Comparison of ENCODE assay signal across 17 cellular contexts in genomic region chr10:95459446-95459845, GRCh38.
A peak's percentile ranks its signal among the peaks of the same experiment; 100 is the strongest.
DNase-seq lines count a peak whose midpoint lies in the region; ATAC-seq and TF ChIP-seq lines count a peak whose summit lies in the region.
"Had no signal": no experiment of that assay in that cellular context is flagged by ENCODE, and none has a peak within 500 bp of the region (broad histone marks: within the 10 kb centered on the region; RNA-seq: fewer than 3 reads in every experiment).

No MANE protein-coding gene starts in this region.

- peaks cover 43% of the 10 kb centered on the region for H3K4me1 ChIP-seq in hepatocyte (ENCODE audit: insufficient read depth)

- H4K20me1 ChIP-seq in hepatocyte (ENCODE audit: insufficient read depth, poor library complexity, severe bottlenecking), result no peaks in the 10 kb centered on the region

- no peak overlapping the region for H3K4me3 ChIP-seq in hepatocyte

- no peaks in the 10 kb centered on the region for H3K27me3 ChIP-seq in hepatocyte

- H2AFZ ChIP-seq in hepatocyte, result no peak overlapping the region

- TF ChIP-seq CTCF in brain (conservative IDR thresholded peaks at IDR 0.05) (no peak), hepatocyte (IDR thresholded peaks at IDR 0.05; ENCODE audit: poor library complexity) (no peak), neural crest cell (conservative IDR thresholded peaks at IDR 0.05) (no peak), type B pancreatic cell (conservative IDR thresholded peaks at IDR 0.05) (no peak)

- peaks cover 5% of the 10 kb centered on the region for H3K79me2 ChIP-seq in hepatocyte

- H3K27ac Mint-ChIP-seq in brain (peak overlapping the region; percentile 81 to 94 (median 90)), neural crest cell (ENCODE audit: unreplicated experiment) (peak overlapping the region; percentile 64), type B pancreatic cell (peak overlapping the region; percentile 52)
- no peak overlapping the region for H3K27ac Mint-ChIP-seq in stimulated activated naive B cell treated with anti-CD40 and anti-IgM and Interleukin-4, amounts not matched to agents 10 μg/mL and 1 μg/mL and 100 μg/mL, for 72 hours
- H3K27ac Mint-ChIP-seq: activated T-helper 2 cell treated with anti-CD3 and anti-CD28 coated beads, Interferon-gamma antibody, Interleukin-2, Interleukin-4, amounts not matched to agents 10 μg/mL and 5 μg/mL and 100 μg/mL, durations not matched to agents 14 hours and 24 hours and 36 hours; stimulated activated naive CD8-positive, alpha-beta T cell treated with anti-CD3 and anti-CD28 coated beads, Interleukin-15, Interleukin-2, amounts not matched to agents 100 ng/mL and 50 ng/mL, for 24 hours had no signal

- H3K9me3 ChIP-seq in hepatocyte (ENCODE audit: low read depth), result no peaks in the 10 kb centered on the region

- H3K4me3 Mint-ChIP-seq in brain (peak overlapping the region; percentile 38 to 77 (median 53)), neural crest cell (peak overlapping the region; percentile 45), type B pancreatic cell (peak overlapping the region; percentile 65)
- no peak overlapping the region for H3K4me3 Mint-ChIP-seq in stimulated activated naive B cell treated with anti-CD40 and anti-IgM and Interleukin-4, amounts not matched to agents 10 μg/mL and 1 μg/mL and 100 μg/mL, for 72 hours
- H3K4me3 Mint-ChIP-seq: stimulated activated naive CD8-positive, alpha-beta T cell treated with anti-CD3 and anti-CD28 coated beads, Interleukin-15, Interleukin-2, amounts not matched to agents 100 ng/mL and 50 ng/mL, for 24 hours had no signal

- no peaks in the 10 kb centered on the region for H3K27me3 Mint-ChIP-seq in brain
- no peaks in the 10 kb centered on the region for H3K27me3 Mint-ChIP-seq in neural crest cell (ENCODE audit: low read depth)
- no peaks in the 10 kb centered on the region for H3K27me3 Mint-ChIP-seq in type B pancreatic cell
- H3K27me3 Mint-ChIP-seq in stimulated activated naive B cell treated with anti-CD40 and anti-IgM and Interleukin-4, amounts not matched to agents 10 μg/mL and 1 μg/mL and 100 μg/mL, for 72 hours, result peaks cover 8 to 40% of the 10 kb centered on the region in 2 donors

- 43% methylated on average over 6 of the region's 6 CpGs for WGBS in hepatocyte (ENCODE audit: low lambda C conversion rate, missing lambda C conversion rate)

- no peaks in the 10 kb centered on the region for H3K9me3 Mint-ChIP-seq in brain
- H3K9me3 Mint-ChIP-seq in neural crest cell, result no peaks in the 10 kb centered on the region
- H3K9me3 Mint-ChIP-seq in type B pancreatic cell, result no peaks in the 10 kb centered on the region
- no peaks in the 10 kb centered on the region for H3K9me3 Mint-ChIP-seq in stimulated activated naive B cell treated with anti-CD40 and anti-IgM and Interleukin-4, amounts not matched to agents 10 μg/mL and 1 μg/mL and 100 μg/mL, for 72 hours
- H3K9me3 Mint-ChIP-seq: activated T-helper 2 cell treated with anti-CD3 and anti-CD28 coated beads, Interferon-gamma antibody, Interleukin-2, Interleukin-4, amounts not matched to agents 10 μg/mL and 5 μg/mL and 100 μg/mL, durations not matched to agents 14 hours and 24 hours and 36 hours; stimulated activated naive CD8-positive, alpha-beta T cell treated with anti-CD3 and anti-CD28 coated beads, Interleukin-15, Interleukin-2, amounts not matched to agents 100 ng/mL and 50 ng/mL, for 24 hours had no signal

- H3K36me3 ChIP-seq in hepatocyte (replicated peaks; ENCODE audit: insufficient read depth, low read depth), result no peaks in the 10 kb centered on the region

- in situ Hi-C loops in KBM-7 (cut with MboI; ENCODE audit: low pct_unique_long_range_greater_than_20kb, low sequenced_read_pairs), result no loop called here

- ATAC-seq in stimulated activated naive B cell treated with anti-CD40 and anti-IgM and Interleukin-4, amounts not matched to agents 10 μg/mL and 1 μg/mL and 100 μg/mL, for 72 hours (replicated peaks), result no peak
- ATAC-seq in HG03196 (IDR thresholded peaks at IDR 0.05; ENCODE audit: unreplicated experiment), result no peak
- ATAC-seq: HCT116 had no signal

- peak overlapping the region; percentile 74 for H3K27ac ChIP-seq in hepatocyte

- H3K4me2 ChIP-seq in hepatocyte, result peak overlapping the region; percentile 44

- no peaks in the 10 kb centered on the region for H3K9me2 ChIP-seq in hepatocyte (replicated peaks; ENCODE audit: insufficient read depth)

- peaks cover 77% of the 10 kb centered on the region for H3K4me1 Mint-ChIP-seq in brain
- peaks cover 55% of the 10 kb centered on the region for H3K4me1 Mint-ChIP-seq in neural crest cell
- peaks cover 54% of the 10 kb centered on the region for H3K4me1 Mint-ChIP-seq in type B pancreatic cell (ENCODE audit: unreplicated experiment)
- no peaks in the 10 kb centered on the region for H3K4me1 Mint-ChIP-seq in stimulated activated naive B cell treated with anti-CD40 and anti-IgM and Interleukin-4, amounts not matched to agents 10 μg/mL and 1 μg/mL and 100 μg/mL, for 72 hours

- no peaks in the 10 kb centered on the region for H3K36me3 Mint-ChIP-seq in brain
- H3K36me3 Mint-ChIP-seq in neural crest cell (ENCODE audit: low read depth), result no peaks in the 10 kb centered on the region
- H3K36me3 Mint-ChIP-seq in type B pancreatic cell, result no peaks in the 10 kb centered on the region
- H3K36me3 Mint-ChIP-seq in stimulated activated naive B cell treated with anti-CD40 and anti-IgM and Interleukin-4, amounts not matched to agents 10 μg/mL and 1 μg/mL and 100 μg/mL, for 72 hours, result no peaks in the 10 kb centered on the region

- DNase-seq in hepatocyte (ENCODE audit: low spot score) (peak; percentile 58), neural crest cell (ENCODE audit: low read depth, low spot score) (no peak), type B pancreatic cell (ENCODE audit: extremely low spot score, unreplicated experiment) (no peak), KBM-7 (no peak), NCI-H510A (lab: John Stamatoyannopoulos, UW) (no peak)
- DNase-seq in stimulated activated naive B cell treated with anti-CD40 and anti-IgM and Interleukin-4, amounts not matched to agents 10 μg/mL and 1 μg/mL and 100 μg/mL, for 72 hours, result no peak
- DNase-seq: activated CD4-positive, CD25-positive, alpha-beta regulatory T cell; AML-193; amygdala; Calu3; mammary epithelial cell; nucleus accumbens had no signal

Comparison
In these comparisons a context has a peak if more than half of its experiments do, and no peak if none do; other contexts are left out.
1. H3K4me3 Mint-ChIP-seq: peak in brain (5 of 5), neural crest cell (single experiment) and type B pancreatic cell (single experiment); none in stimulated activated naive B cell treated with anti-CD40 and anti-IgM and Interleukin-4, amounts not matched to agents 10 μg/mL and 1 μg/mL and 100 μg/mL, for 72 hours (0 of 2).